1 cellular context compared by ENCODE assay signal in the genomic region with DNA sequence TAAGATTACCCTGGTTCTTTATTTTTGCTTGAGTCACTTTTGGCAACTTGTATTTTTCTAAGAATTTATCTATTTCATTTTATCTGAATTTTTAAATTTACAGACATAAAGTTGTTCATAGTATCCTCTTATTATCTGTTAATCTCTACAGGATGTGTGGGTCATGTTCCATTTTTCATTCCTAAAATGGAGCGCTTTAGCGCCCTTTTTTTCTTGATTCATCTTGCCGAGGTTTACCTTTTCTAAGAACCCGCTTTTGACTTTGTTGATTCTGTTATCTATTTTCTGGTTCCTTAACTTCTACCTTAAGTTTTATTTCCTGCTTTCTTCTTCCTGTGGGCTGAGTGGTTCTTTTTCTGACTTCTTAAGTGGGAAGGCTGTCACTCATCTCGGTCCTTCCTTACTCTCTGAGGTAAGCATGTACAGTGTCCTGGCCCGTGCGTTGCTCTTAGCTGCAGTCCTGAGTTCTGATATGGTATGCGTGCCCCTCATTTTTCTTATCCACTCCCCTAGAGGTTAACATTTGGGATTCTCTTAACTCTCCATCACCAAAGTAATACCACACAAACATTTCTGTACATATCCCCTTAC.
TF ChIP-seq lines count a peak whose summit lies in the region.

No MANE protein-coding gene starts in this region.

TF ChIP-seq in GM23338, 12 proteins besides CTCF, POLR2A, EP300 and RAD21 (continued from another document):
- TF ChIP-seq, protein P1, sequence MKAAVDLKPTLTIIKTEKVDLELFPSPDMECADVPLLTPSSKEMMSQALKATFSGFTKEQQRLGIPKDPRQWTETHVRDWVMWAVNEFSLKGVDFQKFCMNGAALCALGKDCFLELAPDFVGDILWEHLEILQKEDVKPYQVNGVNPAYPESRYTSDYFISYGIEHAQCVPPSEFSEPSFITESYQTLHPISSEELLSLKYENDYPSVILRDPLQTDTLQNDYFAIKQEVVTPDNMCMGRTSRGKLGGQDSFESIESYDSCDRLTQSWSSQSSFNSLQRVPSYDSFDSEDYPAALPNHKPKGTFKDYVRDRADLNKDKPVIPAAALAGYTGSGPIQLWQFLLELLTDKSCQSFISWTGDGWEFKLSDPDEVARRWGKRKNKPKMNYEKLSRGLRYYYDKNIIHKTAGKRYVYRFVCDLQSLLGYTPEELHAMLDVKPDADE (IDR thresholded peaks at IDR 0.05) = no peak
- TF ChIP-seq, protein P2, sequence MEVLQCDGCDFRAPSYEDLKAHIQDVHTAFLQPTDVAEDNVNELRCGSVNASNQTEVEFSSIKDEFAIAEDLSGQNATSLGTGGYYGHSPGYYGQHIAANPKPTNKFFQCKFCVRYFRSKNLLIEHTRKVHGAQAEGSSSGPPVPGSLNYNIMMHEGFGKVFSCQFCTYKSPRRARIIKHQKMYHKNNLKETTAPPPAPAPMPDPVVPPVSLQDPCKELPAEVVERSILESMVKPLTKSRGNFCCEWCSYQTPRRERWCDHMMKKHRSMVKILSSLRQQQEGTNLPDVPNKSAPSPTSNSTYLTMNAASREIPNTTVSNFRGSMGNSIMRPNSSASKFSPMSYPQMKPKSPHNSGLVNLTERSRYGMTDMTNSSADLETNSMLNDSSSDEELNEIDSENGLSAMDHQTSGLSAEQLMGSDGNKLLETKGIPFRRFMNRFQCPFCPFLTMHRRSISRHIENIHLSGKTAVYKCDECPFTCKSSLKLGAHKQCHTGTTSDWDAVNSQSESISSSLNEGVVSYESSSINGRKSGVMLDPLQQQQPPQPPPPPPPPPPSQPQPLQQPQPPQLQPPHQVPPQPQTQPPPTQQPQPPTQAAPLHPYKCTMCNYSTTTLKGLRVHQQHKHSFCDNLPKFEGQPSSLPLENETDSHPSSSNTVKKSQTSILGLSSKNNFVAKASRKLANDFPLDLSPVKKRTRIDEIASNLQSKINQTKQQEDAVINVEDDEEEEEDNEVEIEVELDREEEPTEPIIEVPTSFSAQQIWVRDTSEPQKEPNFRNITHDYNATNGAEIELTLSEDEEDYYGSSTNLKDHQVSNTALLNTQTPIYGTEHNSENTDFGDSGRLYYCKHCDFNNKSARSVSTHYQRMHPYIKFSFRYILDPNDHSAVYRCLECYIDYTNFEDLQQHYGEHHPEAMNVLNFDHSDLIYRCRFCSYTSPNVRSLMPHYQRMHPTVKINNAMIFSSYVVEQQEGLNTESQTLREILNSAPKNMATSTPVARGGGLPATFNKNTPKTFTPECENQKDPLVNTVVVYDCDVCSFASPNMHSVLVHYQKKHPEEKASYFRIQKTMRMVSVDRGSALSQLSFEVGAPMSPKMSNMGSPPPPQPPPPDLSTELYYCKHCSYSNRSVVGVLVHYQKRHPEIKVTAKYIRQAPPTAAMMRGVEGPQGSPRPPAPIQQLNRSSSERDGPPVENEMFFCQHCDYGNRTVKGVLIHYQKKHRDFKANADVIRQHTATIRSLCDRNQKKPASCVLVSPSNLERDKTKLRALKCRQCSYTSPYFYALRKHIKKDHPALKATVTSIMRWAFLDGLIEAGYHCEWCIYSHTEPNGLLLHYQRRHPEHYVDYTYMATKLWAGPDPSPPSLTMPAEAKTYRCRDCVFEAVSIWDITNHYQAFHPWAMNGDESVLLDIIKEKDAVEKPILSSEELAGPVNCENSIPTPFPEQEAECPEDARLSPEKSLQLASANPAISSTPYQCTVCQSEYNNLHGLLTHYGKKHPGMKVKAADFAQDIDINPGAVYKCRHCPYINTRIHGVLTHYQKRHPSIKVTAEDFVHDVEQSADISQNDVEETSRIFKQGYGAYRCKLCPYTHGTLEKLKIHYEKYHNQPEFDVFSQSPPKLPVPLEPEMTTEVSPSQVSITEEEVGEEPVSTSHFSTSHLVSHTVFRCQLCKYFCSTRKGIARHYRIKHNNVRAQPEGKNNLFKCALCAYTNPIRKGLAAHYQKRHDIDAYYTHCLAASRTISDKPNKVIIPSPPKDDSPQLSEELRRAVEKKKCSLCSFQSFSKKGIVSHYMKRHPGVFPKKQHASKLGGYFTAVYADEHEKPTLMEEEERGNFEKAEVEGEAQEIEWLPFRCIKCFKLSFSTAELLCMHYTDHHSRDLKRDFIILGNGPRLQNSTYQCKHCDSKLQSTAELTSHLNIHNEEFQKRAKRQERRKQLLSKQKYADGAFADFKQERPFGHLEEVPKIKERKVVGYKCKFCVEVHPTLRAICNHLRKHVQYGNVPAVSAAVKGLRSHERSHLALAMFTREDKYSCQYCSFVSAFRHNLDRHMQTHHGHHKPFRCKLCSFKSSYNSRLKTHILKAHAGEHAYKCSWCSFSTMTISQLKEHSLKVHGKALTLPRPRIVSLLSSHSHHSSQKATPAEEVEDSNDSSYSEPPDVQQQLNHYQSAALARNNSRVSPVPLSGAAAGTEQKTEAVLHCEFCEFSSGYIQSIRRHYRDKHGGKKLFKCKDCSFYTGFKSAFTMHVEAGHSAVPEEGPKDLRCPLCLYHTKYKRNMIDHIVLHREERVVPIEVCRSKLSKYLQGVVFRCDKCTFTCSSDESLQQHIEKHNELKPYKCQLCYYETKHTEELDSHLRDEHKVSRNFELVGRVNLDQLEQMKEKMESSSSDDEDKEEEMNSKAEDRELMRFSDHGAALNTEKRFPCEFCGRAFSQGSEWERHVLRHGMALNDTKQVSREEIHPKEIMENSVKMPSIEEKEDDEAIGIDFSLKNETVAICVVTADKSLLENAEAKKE (CRISPR knock-in tag; IDR thresholded peaks at IDR 0.05) = no peak
- TF ChIP-seq STAT1 (IDR thresholded peaks at IDR 0.05; ENCODE audit: unreplicated experiment) = no peak
TF ChIP-seq in GM23338: peak in this region for 0.
